In the genomic region with DNA sequence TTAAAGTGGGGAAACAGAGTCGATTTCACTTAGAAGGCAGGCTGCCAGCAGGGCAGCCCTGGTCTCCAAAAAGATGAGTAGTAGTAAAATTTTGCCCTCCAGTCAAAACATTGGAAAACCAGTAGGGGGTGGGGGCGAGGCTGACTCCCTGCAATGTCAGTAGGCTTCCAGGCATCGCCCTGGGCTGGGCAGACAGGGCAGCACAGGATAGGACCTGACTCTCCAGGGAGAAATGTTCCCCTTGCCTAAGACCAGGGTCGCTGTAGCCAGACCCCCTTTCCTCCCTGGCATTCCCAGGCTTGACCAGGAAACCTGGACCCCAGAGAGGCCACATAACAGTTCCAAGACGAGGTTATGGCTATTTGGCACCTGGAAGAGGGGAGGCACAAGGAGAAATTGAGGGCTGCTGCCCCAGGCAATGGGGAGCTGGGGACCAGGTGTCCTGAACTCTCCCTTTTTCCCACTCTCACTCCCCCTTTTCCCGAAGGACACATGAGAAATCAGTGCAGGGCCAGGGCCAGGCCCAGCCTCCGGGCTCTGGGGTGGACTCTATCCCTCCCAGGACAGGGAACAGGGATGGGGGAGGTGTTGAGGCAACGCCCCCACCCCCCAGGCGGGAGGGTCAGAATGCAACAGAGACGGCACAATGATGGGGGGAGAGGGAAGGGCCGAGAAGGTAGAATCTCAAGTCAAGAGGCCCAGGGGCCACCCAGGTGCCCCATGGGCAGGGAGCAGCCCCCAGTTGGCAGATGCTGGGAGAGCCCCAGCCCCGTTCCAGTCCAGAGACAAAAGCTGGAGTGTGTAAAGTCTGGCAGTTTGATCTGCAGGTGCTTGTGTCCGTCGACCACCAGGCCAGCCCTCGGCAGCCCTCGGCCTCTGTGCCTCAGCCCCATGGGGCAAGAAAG, we compare ENCODE assay signal across 14 cellular contexts. TPM values are rescaled to one million over a fixed set of nuclear protein-coding genes. Genes with fewer than 3 reads are reported as not detected.
DNase-seq lines count a peak whose midpoint lies in the region; TF ChIP-seq lines count a peak whose summit lies in the region.
"Had no signal": no experiment of that assay in that cellular context is flagged by ENCODE, and none has a peak within 500 bp of the region (broad histone marks: within the 10 kb centered on the region; RNA-seq: fewer than 3 reads in every experiment).

No MANE protein-coding gene starts in this region.

- H3K27ac Mint-ChIP-seq in neural crest cell (ENCODE audit: unreplicated experiment): no peak overlapping the region
- H3K27ac Mint-ChIP-seq: activated naive CD8-positive, alpha-beta T cell treated with anti-CD3 and anti-CD28 coated beads, Interleukin-2, amount 50 U/mL, for 24 hours; stimulated activated naive CD8-positive, alpha-beta T cell treated with anti-CD3 and anti-CD28 coated beads, Interleukin-15, Interleukin-2, amounts not matched to agents 100 ng/mL and 50 ng/mL, for 24 hours had no signal

- peak overlapping the region; percentile 35 for H3K4me3 Mint-ChIP-seq in neural crest cell
- H3K4me3 Mint-ChIP-seq: activated naive CD8-positive, alpha-beta T cell treated with anti-CD3 and anti-CD28 coated beads, Interleukin-2, amount 50 U/mL, for 24 hours; CD4-positive, alpha-beta memory T cell; stimulated activated naive CD8-positive, alpha-beta T cell treated with anti-CD3 and anti-CD28 coated beads, Interleukin-15, Interleukin-2, amounts not matched to agents 100 ng/mL and 50 ng/mL, for 24 hours had no signal

- H3K9ac ChIP-seq in GM23248 (0 out of 2 replicates have a peak overlapping the region, but pooled peaks have one; percentile 36), MM.1S (ENCODE audit: low read length) (no peak overlapping the region)
- H3K9ac ChIP-seq: parathyroid adenoma had no signal

- H3F3A ChIP-seq in GM23248 (ENCODE audit: insufficient read depth) (peaks cover 34% of the 10 kb centered on the region; the same call in 1 of the 2 replicates), MM.1S (ENCODE audit: insufficient read depth, low read length) (peaks cover 11% of the 10 kb centered on the region; the same call in 1 of the 2 replicates)

- peak; percentile 23; the same call in 1 of the 2 replicates for TF ChIP-seq CTCF in AG10803 (conservative IDR thresholded peaks at IDR 0.05; ENCODE audit: low read length)
- peak; percentile 10 for TF ChIP-seq CTCF in astrocyte of the cerebellum (IDR thresholded peaks at IDR 0.05; ENCODE audit: low read depth, low read length, missing control alignments)
- TF ChIP-seq CTCF in neural crest cell (conservative IDR thresholded peaks at IDR 0.05): no peak
- TF ChIP-seq CTCF in suprapubic skin (IDR thresholded peaks at IDR 0.05): no peak
- no peak for TF ChIP-seq CTCF in tibial nerve (IDR thresholded peaks at IDR 0.05)
- no peak for TF ChIP-seq CTCF in MM.1S (IDR thresholded peaks at IDR 0.05; ENCODE audit: low read length)

- TF ChIP-seq EP300 in suprapubic skin (IDR thresholded peaks at IDR 0.05) (no peak), tibial nerve (IDR thresholded peaks at IDR 0.05) (no peak)

- H2AFZ ChIP-seq in GM23248: no peak overlapping the region
- H2AFZ ChIP-seq in MM.1S (ENCODE audit: low read length): no peak overlapping the region
- H2AFZ ChIP-seq: parathyroid adenoma had no signal

- H3K36me3 ChIP-seq in GM23248 (ENCODE audit: low read depth) (peaks cover 15% of the 10 kb centered on the region), suprapubic skin (peaks cover 51% of the 10 kb centered on the region), tibial nerve (peaks cover 0 to 55% (median 25%) of the 10 kb centered on the region in 3 donors), MM.1S (replicated peaks; ENCODE audit: insufficient read depth, low read length) (peaks cover 11% of the 10 kb centered on the region)

- no peaks in the 10 kb centered on the region for H4K20me1 ChIP-seq in GM23248 (ENCODE audit: insufficient read depth)
- H4K20me1 ChIP-seq in MM.1S (ENCODE audit: insufficient read depth, low read length): no peaks in the 10 kb centered on the region

- no peak overlapping the region for H3K4me3 ChIP-seq in AG10803 (ENCODE audit: low read length)
- no peak overlapping the region for H3K4me3 ChIP-seq in GM23248
- no peak overlapping the region for H3K4me3 ChIP-seq in astrocyte of the cerebellum (ENCODE audit: low read depth, low read length)
- no peak overlapping the region for H3K4me3 ChIP-seq in suprapubic skin
- no peak overlapping the region for H3K4me3 ChIP-seq in tibial nerve
- no peak overlapping the region for H3K4me3 ChIP-seq in MM.1S (ENCODE audit: low read length)

- H3K9me2 ChIP-seq in GM23248 (ENCODE audit: insufficient read depth): no peaks in the 10 kb centered on the region
- no peaks in the 10 kb centered on the region for H3K9me2 ChIP-seq in MM.1S (replicated peaks; ENCODE audit: insufficient read depth, low read length)

- peaks cover 10% of the 10 kb centered on the region; the same call in 1 of the 2 replicates for H3K79me2 ChIP-seq in GM23248 (ENCODE audit: insufficient read depth)
- peaks cover 13% of the 10 kb centered on the region for H3K79me2 ChIP-seq in MM.1S (ENCODE audit: low read length)
- H3K79me2 ChIP-seq: parathyroid adenoma had no signal

- DNase-seq in AG10803 (ENCODE audit: low read depth) (no peak), GM23248 (peak; percentile 69), astrocyte of the cerebellum (ENCODE audit: low read depth) (no peak), neural crest cell (ENCODE audit: low read depth, low spot score) (no peak), suprapubic skin (ENCODE audit: low spot score in 2 of 2) (no peak), tibial nerve (ENCODE audit: low spot score in 2 of 2) (no peak), NCI-H82 treated with DMSO at 0.1 percent for 48 hours (lab: John Stamatoyannopoulos, UW; ENCODE audit: unreplicated experiment) (no peak), MM.1S (no peak)
- DNase-seq: activated CD4-positive, alpha-beta T cell treated with anti-CD3 and anti-CD28 coated beads, Interleukin-2, amount 50 U/mL, for 48 hours; activated naive CD8-positive, alpha-beta T cell treated with anti-CD3 and anti-CD28 coated beads, Interleukin-2, amount 50 U/mL, for 24 hours had no signal

- H3K27ac ChIP-seq in GM23248: peak overlapping the region; percentile 44
- H3K27ac ChIP-seq in suprapubic skin: no peak overlapping the region
- H3K27ac ChIP-seq in tibial nerve: no peak overlapping the region
- no peak overlapping the region for H3K27ac ChIP-seq in MM.1S (ENCODE audit: low read length)

- H3K4me1 ChIP-seq in GM23248 (ENCODE audit: insufficient read depth) (peaks cover 22% of the 10 kb centered on the region), suprapubic skin (peaks cover 30% of the 10 kb centered on the region), tibial nerve (peaks cover 0 to 30% (median 7%) of the 10 kb centered on the region in 4 donors), MM.1S (ENCODE audit: low read length) (no peaks in the 10 kb centered on the region)

- H3K4me2 ChIP-seq in GM23248 (ENCODE audit: unreplicated experiment) (no peak overlapping the region), MM.1S (ENCODE audit: low read depth, low read length) (no peak overlapping the region)

- H3K9me3 Mint-ChIP-seq in neural crest cell: no peaks in the 10 kb centered on the region
- H3K9me3 Mint-ChIP-seq: activated naive CD8-positive, alpha-beta T cell treated with anti-CD3 and anti-CD28 coated beads, Interleukin-2, amount 50 U/mL, for 24 hours; CD4-positive, alpha-beta memory T cell; stimulated activated naive CD8-positive, alpha-beta T cell treated with anti-CD3 and anti-CD28 coated beads, Interleukin-15, Interleukin-2, amounts not matched to agents 100 ng/mL and 50 ng/mL, for 24 hours had no signal

- TF ChIP-seq POLR2A in suprapubic skin (IDR thresholded peaks at IDR 0.05) (no peak), tibial nerve (IDR thresholded peaks at IDR 0.05) (no peak)

- WGBS in GM23248 (ENCODE audit: low coverage in 1 of 2, low lambda C conversion rate in 2 of 2, missing lambda C conversion rate in 2 of 2), 2 experiments: 55 to 61% methylated on average over 13 to 16 of the region's 16 CpGs
- WGBS in suprapubic skin: 66% methylated on average over 16 of the region's 16 CpGs
- 60 to 64% methylated on average over 16 of the region's 16 CpGs for WGBS in tibial nerve, 2 donors

- in situ Hi-C loops in GM23248 (cut with MboI) (no loop called here), astrocyte of the cerebellum (cut with HindIII; ENCODE audit: low sequenced_read_pairs) (no loop called here)

- peaks cover 11% of the 10 kb centered on the region for H3K27me3 Mint-ChIP-seq in neural crest cell (ENCODE audit: low read depth)
- H3K27me3 Mint-ChIP-seq: stimulated activated naive CD8-positive, alpha-beta T cell treated with anti-CD3 and anti-CD28 coated beads, Interleukin-15, Interleukin-2, amounts not matched to agents 100 ng/mL and 50 ng/mL, for 24 hours had no signal

- no peaks in the 10 kb centered on the region for H3K27me3 ChIP-seq in GM23248 (replicated peaks; ENCODE audit: insufficient read depth)
- peaks cover 9% of the 10 kb centered on the region for H3K27me3 ChIP-seq in suprapubic skin
- H3K27me3 ChIP-seq in tibial nerve: peaks cover 0 to 14% of the 10 kb centered on the region in 2 donors
- H3K27me3 ChIP-seq in MM.1S (replicated peaks; ENCODE audit: insufficient read depth, low read length): peaks cover 1% of the 10 kb centered on the region; the same call in 1 of the 2 replicates

- peaks cover 7% of the 10 kb centered on the region for H3K36me3 Mint-ChIP-seq in neural crest cell (ENCODE audit: low read depth)

- peaks cover 13% of the 10 kb centered on the region for H3K4me1 Mint-ChIP-seq in neural crest cell

- H3K9me3 ChIP-seq in GM23248 (ENCODE audit: low read depth) (no peaks in the 10 kb centered on the region), suprapubic skin (no peaks in the 10 kb centered on the region), tibial nerve (no peaks in the 10 kb centered on the region), MM.1S (replicated peaks; ENCODE audit: insufficient read depth, low read length) (no peaks in the 10 kb centered on the region)

RNA-seq across cellular contexts. Expression of gene SAMD14, which starts 4.5 kb away (rescaled TPM):
- 3.0 and 4.4 TPM in 2 replicates for total RNA-seq in GM23248 (2014; rRNA removed; shearing (Covaris generic))
- 1.3 TPM in 2 replicates for polyA plus RNA-seq in GM23248 (2016; fragmentation: Nextera tagmentation; extraction: Ambion mirVana)
- total RNA-seq in neural crest cell: 26.1 and 28.7 TPM in 2 replicates
- under 1 TPM in 1 of 4 donors, not detected in 3; 0.68 TPM for total RNA-seq in suprapubic skin
- total RNA-seq in tibial nerve: 1 to 10 TPM in 2 of 4 donors, under 1 TPM in 2; 0.63 to 1.5 (median 1.1) TPM

RNA-seq across cellular contexts. Expression of gene PPP1R9B, which starts 16.0 kb away (rescaled TPM):
- total RNA-seq in GM23248 (2014; rRNA removed; shearing (Covaris generic)): 62.0 and 69.4 TPM in 2 replicates
- 2.3 and 3.2 TPM in 2 replicates for polyA plus RNA-seq in GM23248 (2016; fragmentation: Nextera tagmentation; extraction: Ambion mirVana)
- total RNA-seq in neural crest cell: 67.1 and 68.8 TPM in 2 replicates
- 10 to 100 TPM; 21.5 to 26.2 (median 23.7) TPM for total RNA-seq in suprapubic skin
- total RNA-seq in tibial nerve: 10 to 100 TPM; 28.4 to 54.9 (median 36.9) TPM

RNA-seq across cellular contexts. Expression of gene SGCA, which starts 31.3 kb away (rescaled TPM):
- total RNA-seq in GM23248 (2014; rRNA removed; shearing (Covaris generic)): 1.6 TPM in 1 of 2 replicates, not detected in the other
- 1.4 and 1.8 TPM in 2 replicates for polyA plus RNA-seq in GM23248 (2016; fragmentation: Nextera tagmentation; extraction: Ambion mirVana)
- total RNA-seq in neural crest cell: not detected in 2 replicates
- total RNA-seq in suprapubic skin: 1 to 10 TPM; 2.1 to 5.8 (median 4.0) TPM
- total RNA-seq in tibial nerve: 1 to 10 TPM; 1.8 to 7.8 (median 4.9) TPM
- total RNA-seq: CD4-positive, alpha-beta memory T cell; mononuclear cell had no signal
- polyA plus RNA-seq: CD4-positive, alpha-beta memory T cell had no signal

RNA-seq across cellular contexts. Expression of gene PDK2, which starts 39.3 kb away (rescaled TPM):
- total RNA-seq in GM23248 (2014; rRNA removed; shearing (Covaris generic)): 25.9 and 30.2 TPM in 2 replicates
- 48.1 and 56.0 TPM in 2 replicates for polyA plus RNA-seq in GM23248 (2016; fragmentation: Nextera tagmentation; extraction: Ambion mirVana)
- total RNA-seq in neural crest cell: 21.6 and 24.6 TPM in 2 replicates
- total RNA-seq in suprapubic skin: 100 to 1,000 TPM in 2 of 4 donors, 10 to 100 TPM in 2; 33.2 to 114 (median 69.6) TPM
- 10 to 100 TPM; 37.9 to 77.7 (median 49.8) TPM for total RNA-seq in tibial nerve

Comparison
In these comparisons a context has a peak if more than half of its experiments do, and no peak if none do; other contexts are left out.
1. CTCF ChIP-seq: peak in AG10803 (single experiment) and astrocyte of the cerebellum (single experiment); none in neural crest cell (single experiment), suprapubic skin (0 of 2), tibial nerve (0 of 5) and MM.1S (single experiment).